18 cellular contexts compared by ENCODE assay signal in the genomic region with DNA sequence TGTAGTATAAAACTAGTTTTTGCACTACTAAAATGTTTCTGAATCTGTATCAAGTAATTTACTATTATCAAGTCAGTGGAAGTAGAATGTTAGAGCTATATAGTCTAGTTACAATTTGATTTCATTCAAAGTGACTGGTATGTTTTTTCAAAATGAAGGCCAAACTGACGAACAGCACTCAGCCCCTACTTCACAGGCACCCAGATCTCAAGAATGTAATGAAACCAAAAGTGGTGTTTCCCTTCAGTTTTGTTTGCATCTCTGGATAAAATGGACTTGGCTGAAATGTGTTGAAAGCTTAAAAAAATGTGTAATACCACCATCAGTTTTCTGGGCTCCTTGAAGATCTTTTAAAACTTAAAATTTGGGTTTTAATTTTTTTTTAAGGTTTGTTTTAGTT. TPM values are rescaled to one million over a fixed set of nuclear protein-coding genes. Genes with fewer than 3 reads are reported as not detected.
A peak's percentile ranks its signal among the peaks of the same experiment; 100 is the strongest.
DNase-seq lines count a peak whose midpoint lies in the region; ATAC-seq, FAIRE-seq and TF ChIP-seq lines count a peak whose summit lies in the region.
"Had no signal": no experiment of that assay in that cellular context is flagged by ENCODE, and none has a peak within 500 bp of the region (broad histone marks: within the 10 kb centered on the region; RNA-seq: fewer than 3 reads in every experiment).

No MANE protein-coding gene starts in this region.

- FAIRE-seq in GM18507 (lab: Jason Lieb, UNC): peak; percentile 77

- peak; percentile 50 for ATAC-seq in GM21390 (IDR thresholded peaks at IDR 0.05; ENCODE audit: unreplicated experiment)
- ATAC-seq in HG02938 (IDR thresholded peaks at IDR 0.05; ENCODE audit: unreplicated experiment): peak; percentile 67
- ATAC-seq: left lobe of liver, sciatic nerve had no signal

- no peaks in the 10 kb centered on the region for H3K9me3 ChIP-seq in uterus
- H3K9me3 ChIP-seq: adrenal gland, SJSA1 had no signal

- H3K4me3 ChIP-seq in fibroblast of the aortic adventitia (ENCODE audit: low read depth, low read length) (no peak overlapping the region), uterus (no peak overlapping the region)
- H3K4me3 ChIP-seq: adrenal gland, SJSA1 had no signal

- H3K27me3 ChIP-seq in uterus: no peaks in the 10 kb centered on the region
- H3K27me3 ChIP-seq: adrenal gland, SJSA1 had no signal

- no peak for TF ChIP-seq POLR2A in uterus (IDR thresholded peaks at IDR 0.05)

- no peak overlapping the region for H3K27ac ChIP-seq in uterus
- H3K27ac ChIP-seq: adrenal gland, SJSA1 had no signal

- no peaks in the 10 kb centered on the region for H3K4me1 ChIP-seq in uterus
- H3K4me1 ChIP-seq: SJSA1 had no signal

- H3K36me3 ChIP-seq in uterus: no peaks in the 10 kb centered on the region
- H3K36me3 ChIP-seq: adrenal gland had no signal

- DNase-seq in GM18507 (ENCODE audit: extremely low spot score, insufficient read length, low read depth): no peak
- DNase-seq in fibroblast of the aortic adventitia (ENCODE audit: low read depth): peak; percentile 10
- DNase-seq in uterus: no peak
- DNase-seq in stimulated activated CD8-positive, alpha-beta memory T cell treated with anti-CD3 and anti-CD28 coated beads, Interleukin-4, amount 100 ng/mL, for 48 hours: no peak
- DNase-seq in hippocampal formation (lab: John Stamatoyannopoulos, UW): no peak
- DNase-seq: activated CD4-positive, alpha-beta T cell treated with anti-CD3 and anti-CD28 coated beads, Interleukin-2, amount 10 ng/mL, durations not matched to agents 24 days and 14 days; activated T-cell treated with anti-CD3 and anti-CD28 coated beads, Interleukin-2, amount 50 U/mL, for 24 hours; adrenal gland; NCI-H1694; NCI-H446 treated with DMSO at 0.1 percent for 48 hours; stimulated activated CD4-positive, alpha-beta T cell treated with anti-CD3 and anti-CD28 coated beads, Interleukin-1b, Interleukin-23, amount 100 ng/mL, for 48 hours; substantia nigra; T-helper 9 cell had no signal

- intact Hi-C loops in uterus (cut with DNase I; ENCODE audit: low total_unique reads): no loop called here

- TF ChIP-seq CTCF in fibroblast of the aortic adventitia (IDR thresholded peaks at IDR 0.05; ENCODE audit: insufficient read depth, low read length): no peak
- no peak for TF ChIP-seq CTCF in uterus (IDR thresholded peaks at IDR 0.05)

RNA-seq across cellular contexts. Expression of gene QSER1, which starts 46.4 kb away (rescaled TPM):
- total RNA-seq in fibroblast of the aortic adventitia (ENCODE audit: low replicate concordance) (18.8 and 38.1 TPM in 2 replicates), uterus (10 to 100 TPM; 17.2 to 79.4 (median 43.8) TPM)
